ENCODE assay signal across 10 cellular contexts in genomic region chr4:168511780-168512467, GRCh38. TPM values are rescaled to one million over a fixed set of nuclear protein-coding genes. Genes with fewer than 3 reads are reported as not detected.
DNase-seq lines count a peak whose midpoint lies in the region; ATAC-seq and TF ChIP-seq lines count a peak whose summit lies in the region.
"Had no signal": no experiment of that assay in that cellular context is flagged by ENCODE, and none has a peak within 500 bp of the region (broad histone marks: within the 10 kb centered on the region; RNA-seq: fewer than 3 reads in every experiment).

No MANE protein-coding gene starts in this region.

- H3K23ac ChIP-seq in neuronal stem cell (ENCODE audit: low read depth, low read length, poor library complexity), result no peak overlapping the region

- no peak for TF ChIP-seq POLR2A in body of pancreas (IDR thresholded peaks at IDR 0.05)
- TF ChIP-seq POLR2A in ovary (IDR thresholded peaks at IDR 0.05), result no peak

- peaks cover 32% of the 10 kb centered on the region for H3K4me1 Mint-ChIP-seq in activated T-helper 1 cell treated with anti-CD3 and anti-CD28 coated beads, Interleukin-12 subunit alpha, Interleukin-12 subunit beta, Interleukin-2, Interleukin-4 antibody, amounts not matched to agents 30 ng/mL and 10 ng/mL and 1 ng/mL, durations not matched to agents 14 hours and 24 hours and 36 hours (ENCODE audit: low read depth)

- no peak overlapping the region for H2BK120ac ChIP-seq in neuronal stem cell (ENCODE audit: low read depth, low read length)

- no peaks in the 10 kb centered on the region for H3K36me3 Mint-ChIP-seq in activated T-helper 1 cell treated with anti-CD3 and anti-CD28 coated beads, Interleukin-12 subunit alpha, Interleukin-12 subunit beta, Interleukin-2, Interleukin-4 antibody, amounts not matched to agents 30 ng/mL and 10 ng/mL and 1 ng/mL, durations not matched to agents 14 hours and 24 hours and 36 hours (ENCODE audit: low read depth)

- no peaks in the 10 kb centered on the region for H3K9me3 Mint-ChIP-seq in activated T-helper 1 cell treated with anti-CD3 and anti-CD28 coated beads, Interleukin-12 subunit alpha, Interleukin-12 subunit beta, Interleukin-2, Interleukin-4 antibody, amounts not matched to agents 30 ng/mL and 10 ng/mL and 1 ng/mL, durations not matched to agents 14 hours and 24 hours and 36 hours

- no peaks in the 10 kb centered on the region for H3K36me3 ChIP-seq in neuronal stem cell (replicated peaks in 1 of 2; ENCODE audit: control insufficient read depth in 2 of 2, insufficient read depth in 2 of 2, low read length in 2 of 2)
- H3K36me3 ChIP-seq in body of pancreas (replicated peaks in 1 of 2; ENCODE audit: insufficient read depth in 1 of 2, low read depth in 2 of 2), result no peaks in the 10 kb centered on the region
- no peaks in the 10 kb centered on the region for H3K36me3 ChIP-seq in ovary

- H2AFZ ChIP-seq in neuronal stem cell (ENCODE audit: low read length), result no peak overlapping the region

- H2BK5ac ChIP-seq in neuronal stem cell (ENCODE audit: low read length), result peak overlapping the region; percentile 14

- H4K8ac ChIP-seq in neuronal stem cell (ENCODE audit: low read depth, low read length), result no peak overlapping the region

- H3K9me3 ChIP-seq in neuronal stem cell (replicated peaks in 1 of 2; ENCODE audit: control insufficient read depth in 2 of 2, insufficient read depth in 1 of 2, low read depth in 1 of 2, low read length in 2 of 2) (no peaks in the 10 kb centered on the region), body of pancreas (no peaks in the 10 kb centered on the region), ovary (no peaks in the 10 kb centered on the region)

- H3K4ac ChIP-seq in neuronal stem cell (ENCODE audit: low read length), result no peak overlapping the region

- peak overlapping the region; percentile 38 for H3K27ac Mint-ChIP-seq in activated T-helper 1 cell treated with anti-CD3 and anti-CD28 coated beads, Interleukin-12 subunit alpha, Interleukin-12 subunit beta, Interleukin-2, Interleukin-4 antibody, amounts not matched to agents 30 ng/mL and 10 ng/mL and 1 ng/mL, durations not matched to agents 14 hours and 24 hours and 36 hours

- no peak overlapping the region for H3K9ac ChIP-seq in neuronal stem cell (ENCODE audit: low read depth, low read length, poor library complexity)

- intact Hi-C loops in activated T-helper 1 cell treated with anti-CD3 and anti-CD28 coated beads, Interleukin-12 subunit alpha, Interleukin-12 subunit beta, Interleukin-2, Interleukin-4 antibody, amounts not matched to agents 30 ng/mL and 10 ng/mL and 1 ng/mL, durations not matched to agents 14 hours and 24 hours and 36 hours (cut with micrococcal nuclease), result loop anchor here (1.0 to 10.0 kb wide), 8 partner anchors 73 to 1110 kb away; partner anchors contain the start of gene CLCN3
- intact Hi-C loops in body of pancreas (cut with DNase I), result no loop called here
- intact Hi-C loops in ovary (cut with DNase I), result no loop called here

- H2BK12ac ChIP-seq in neuronal stem cell (ENCODE audit: low read length), result no peak overlapping the region

- no peak overlapping the region for H3K18ac ChIP-seq in neuronal stem cell (ENCODE audit: low read length)

- DNase-seq in UCSD-AML1 (lab: John Stamatoyannopoulos, UW; ENCODE audit: unreplicated experiment), result peak; percentile 16
- DNase-seq in activated T-helper 1 cell treated with anti-CD3 and anti-CD28 coated beads, Interleukin-12 subunit alpha, Interleukin-12 subunit beta, Interleukin-2, Interleukin-4 antibody, amounts not matched to agents 30 ng/mL and 10 ng/mL and 1 ng/mL, durations not matched to agents 14 hours and 24 hours and 36 hours (ENCODE audit: low spot score), result peak; percentile 55
- DNase-seq in neuronal stem cell (ENCODE audit: low spot score), result no peak
- peak; percentile 10 to 69 (median 50) for DNase-seq in stimulated activated naive CD4-positive, alpha-beta T cell (lab: John Stamatoyannopoulos, UW)
- no peak for DNase-seq in body of pancreas
- DNase-seq in ovary, result no peak
- DNase-seq: GDM1, hippocampal formation, NCI-H2081 had no signal

- no peak overlapping the region for H3K4me3 Mint-ChIP-seq in activated T-helper 1 cell treated with anti-CD3 and anti-CD28 coated beads, Interleukin-12 subunit alpha, Interleukin-12 subunit beta, Interleukin-2, Interleukin-4 antibody, amounts not matched to agents 30 ng/mL and 10 ng/mL and 1 ng/mL, durations not matched to agents 14 hours and 24 hours and 36 hours

- ATAC-seq in HG02884 (IDR thresholded peaks at IDR 0.05; ENCODE audit: unreplicated experiment) (no peak), body of pancreas (no peak)

- TF ChIP-seq CTCF in body of pancreas (IDR thresholded peaks at IDR 0.05) (no peak), ovary (IDR thresholded peaks at IDR 0.05) (no peak)

- H3K79me1 ChIP-seq in neuronal stem cell (ENCODE audit: low read depth, low read length), result no peaks in the 10 kb centered on the region

- H3K27me3 Mint-ChIP-seq in activated T-helper 1 cell treated with anti-CD3 and anti-CD28 coated beads, Interleukin-12 subunit alpha, Interleukin-12 subunit beta, Interleukin-2, Interleukin-4 antibody, amounts not matched to agents 30 ng/mL and 10 ng/mL and 1 ng/mL, durations not matched to agents 14 hours and 24 hours and 36 hours (ENCODE audit: insufficient read depth), result peaks cover 13% of the 10 kb centered on the region

- no peaks in the 10 kb centered on the region for H3K4me1 ChIP-seq in neuronal stem cell (ENCODE audit: control insufficient read depth in 2 of 2, insufficient read depth in 1 of 2, low read depth in 1 of 2, low read length in 2 of 2)
- peaks cover 11% of the 10 kb centered on the region for H3K4me1 ChIP-seq in body of pancreas
- H3K4me1 ChIP-seq in ovary (ENCODE audit: insufficient read depth), result no peaks in the 10 kb centered on the region

- no peak overlapping the region for H3K4me2 ChIP-seq in neuronal stem cell (ENCODE audit: insufficient read depth, low read length, poor library complexity, severe bottlenecking)

- H3K27ac ChIP-seq in neuronal stem cell (replicated peaks; ENCODE audit: low read length), result no peak overlapping the region
- H3K27ac ChIP-seq in body of pancreas, result no peak overlapping the region
- no peak overlapping the region for H3K27ac ChIP-seq in ovary

- no peak for TF ChIP-seq EP300 in ovary (IDR thresholded peaks at IDR 0.05)

- no peak overlapping the region for H2AK5ac ChIP-seq in neuronal stem cell (ENCODE audit: low read depth, low read length)

- no peak overlapping the region for H4K91ac ChIP-seq in neuronal stem cell (ENCODE audit: low read depth, low read length, poor library complexity)

- WGBS in neuronal stem cell (ENCODE audit: extremely low coverage in 2 of 2, insufficient read length in 2 of 2, insufficient replicate concordance in 1 of 2), 2 donors, result no CpG with 5 or more reads among the region's 13 CpGs
- 87 to 88% methylated on average over 13 of the region's 13 CpGs for WGBS in body of pancreas, 2 donors
- 83 to 91% (median 88%) methylated on average over 13 of the region's 13 CpGs for WGBS in ovary, 3 donors

- H2BK15ac ChIP-seq in neuronal stem cell (ENCODE audit: low read length), result no peak overlapping the region

- no peak overlapping the region for H3K4me3 ChIP-seq in neuronal stem cell (ENCODE audit: low read length in 2 of 2)
- H3K4me3 ChIP-seq in body of pancreas, result no peak overlapping the region
- H3K4me3 ChIP-seq in ovary, result no peak overlapping the region

- H3K27me3 ChIP-seq in neuronal stem cell (ENCODE audit: control insufficient read depth in 3 of 3, insufficient read depth in 3 of 3, low read depth in 1 of 3, low read length in 3 of 3) (peaks cover 0 to 1% (median 0%) of the 10 kb centered on the region in 3 experiments), body of pancreas (no peaks in the 10 kb centered on the region), ovary (no peaks in the 10 kb centered on the region)

- H3K14ac ChIP-seq in neuronal stem cell (ENCODE audit: low read length), result no peak overlapping the region

RNA-seq across cellular contexts. Expression of gene PALLD, which starts 15.1 kb away (rescaled TPM):
- total RNA-seq in activated T-helper 1 cell treated with anti-CD3 and anti-CD28 coated beads, Interleukin-12 subunit alpha, Interleukin-12 subunit beta, Interleukin-2, Interleukin-4 antibody, amounts not matched to agents 30 ng/mL and 10 ng/mL and 1 ng/mL, durations not matched to agents 14 hours and 24 hours and 36 hours, result 22.9 and 24.6 TPM in 2 replicates
- polyA plus RNA-seq in neuronal stem cell (2013, experiment 1 of 2), result 107 TPM
- 114 TPM for polyA plus RNA-seq in neuronal stem cell (2013, experiment 2 of 2)
- 10 to 100 TPM; 46.8 to 52.4 TPM for total RNA-seq in body of pancreas
- total RNA-seq in ovary, result 100 to 1,000 TPM in 5 of 7 donors, 10 to 100 TPM in 2; 96.8 to 229 (median 137) TPM
- polyA plus RNA-seq in ovary, result 100 to 1,000 TPM; 101 to 605 TPM

RNA-seq across cellular contexts. Expression of gene DDX60L, which starts 31.6 kb away (rescaled TPM):
- total RNA-seq in activated T-helper 1 cell treated with anti-CD3 and anti-CD28 coated beads, Interleukin-12 subunit alpha, Interleukin-12 subunit beta, Interleukin-2, Interleukin-4 antibody, amounts not matched to agents 30 ng/mL and 10 ng/mL and 1 ng/mL, durations not matched to agents 14 hours and 24 hours and 36 hours, result 5.9 and 6.5 TPM in 2 replicates
- polyA plus RNA-seq in neuronal stem cell (2013, experiment 1 of 2), result 0.25 TPM
- 0.44 TPM for polyA plus RNA-seq in neuronal stem cell (2013, experiment 2 of 2)
- 10 to 100 TPM; 13.2 to 18.7 TPM for total RNA-seq in body of pancreas
- 10 to 100 TPM in 6 of 7 donors, 1 to 10 TPM in 1; 9.4 to 20.2 (median 15.0) TPM for total RNA-seq in ovary
- 10 to 100 TPM in 1 of 2 donors, 1 to 10 TPM in 1; 6.3 to 12.9 TPM for polyA plus RNA-seq in ovary

Comparison
In these comparisons a context has a peak if more than half of its experiments do, and no peak if none do; other contexts are left out.
1. DNase-seq: peak in UCSD-AML1 (single experiment), activated T-helper 1 cell treated with anti-CD3 and anti-CD28 coated beads, Interleukin-12 subunit alpha, Interleukin-12 subunit beta, Interleukin-2, Interleukin-4 antibody, amounts not matched to agents 30 ng/mL and 10 ng/mL and 1 ng/mL, durations not matched to agents 14 hours and 24 hours and 36 hours (single experiment) and stimulated activated naive CD4-positive, alpha-beta T cell (6 of 6); none in neuronal stem cell (single experiment), body of pancreas (0 of 4) and ovary (0 of 5).